Comparison of ENCODE assay signal across 9 cellular contexts in genomic region chr1:171644805-171645483, GRCh38. TPM values are rescaled to one million over a fixed set of nuclear protein-coding genes. Genes with fewer than 3 reads are reported as not detected.
DNase-seq lines count a peak whose midpoint lies in the region; ATAC-seq, FAIRE-seq and TF ChIP-seq lines count a peak whose summit lies in the region.
"Had no signal": no experiment of that assay in that cellular context is flagged by ENCODE, and none has a peak within 500 bp of the region (broad histone marks: within the 10 kb centered on the region; RNA-seq: fewer than 3 reads in every experiment).

No MANE protein-coding gene starts in this region.

- RAD21 ChIA-PET in GM12878 (lab: Charles Lee; ENCODE audit: unreplicated experiment) = interaction anchor here (0.6 to 3.8 kb wide), 31 partner anchors 11 to 357 kb away, joined by 3 to 22 read pairs (median 5); partner anchors contain the start of genes MYOCOS, PRRC2C and VAMP4

- H2AFZ ChIP-seq in DND-41 (ENCODE audit: low read depth, low read length) (peak overlapping the region; percentile 48; the same call in 1 of the 2 replicates), GM12878 (ENCODE audit: control insufficient read depth, low read depth, low read length) (no peak overlapping the region)

- ATAC-seq in DND-41 (ENCODE audit: insufficient read depth, low read depth) = peak; percentile 97
- peak; percentile 53 for ATAC-seq in HG02610 (IDR thresholded peaks at IDR 0.05; ENCODE audit: unreplicated experiment)
- ATAC-seq in GM12878 = peak; percentile 91
- no peak for ATAC-seq in HG03196 (IDR thresholded peaks at IDR 0.05; ENCODE audit: unreplicated experiment)

- H3K9me3 ChIP-seq in DND-41 (ENCODE audit: insufficient read depth, low read length, severe bottlenecking) = no peaks in the 10 kb centered on the region
- H3K9me3 ChIP-seq in GM12878 (replicated peaks; ENCODE audit: control insufficient read depth, insufficient read depth, low read length) = no peaks in the 10 kb centered on the region
- H3K9me3 ChIP-seq in skeletal muscle satellite cell (replicated peaks; ENCODE audit: low read length) = no peaks in the 10 kb centered on the region

- H3K4me2 ChIP-seq in DND-41 (ENCODE audit: insufficient read depth, low read length) (no peak overlapping the region), GM12878 (ENCODE audit: control insufficient read depth, insufficient read depth) (no peak overlapping the region), skeletal muscle satellite cell (ENCODE audit: low read length) (peak overlapping the region; percentile 61)

- H4K20me1 ChIP-seq in DND-41 (ENCODE audit: insufficient read depth, low read length) (no peaks in the 10 kb centered on the region), GM12878 (ENCODE audit: control insufficient read depth, insufficient read depth) (no peaks in the 10 kb centered on the region; the same call in 1 of the 2 replicates)

- H3K27ac ChIP-seq in DND-41 (ENCODE audit: low read length) (no peak overlapping the region), GM12878 (ENCODE audit: control insufficient read depth, insufficient read depth) (no peak overlapping the region)

- 6% methylated on average over 15 of the region's 15 CpGs for WGBS in GM12878 (ENCODE audit: insufficient coverage, insufficient replicate concordance, low lambda C conversion rate, missing lambda C conversion rate)

- H3K4me1 ChIP-seq in DND-41 (ENCODE audit: insufficient read depth, low read length) = peaks cover 8% of the 10 kb centered on the region
- no peaks in the 10 kb centered on the region for H3K4me1 ChIP-seq in GM12878 (ENCODE audit: control insufficient read depth, insufficient read depth, low read length)
- peaks cover 7% of the 10 kb centered on the region for H3K4me1 ChIP-seq in skeletal muscle satellite cell (ENCODE audit: control insufficient read depth, insufficient read depth, low read length)

- in situ Hi-C loops in GM12878 (cut with MboI) = loop anchor here (5.0 kb wide), 1 partner anchor 337 kb away; no protein-coding TSS in a partner anchor

- H3K9ac ChIP-seq in DND-41 (ENCODE audit: low read depth, low read length) (no peak overlapping the region), GM12878 (ENCODE audit: control insufficient read depth, insufficient read depth, low read length) (no peak overlapping the region), skeletal muscle satellite cell (ENCODE audit: low read depth, low read length) (no peak overlapping the region)

- peak; percentile 76 for FAIRE-seq in GM12878 (lab: Jason Lieb, UNC)
- FAIRE-seq: endometrium had no signal

- no TSS peak for BruUV-seq in GM12878 (replicated peaks; lab: Mats Ljungman, UMichigan)

- TF ChIP-seq EP300 in GM12878 (IDR thresholded peaks at IDR 0.05; ENCODE audit: borderline replicate concordance in 1 of 2, control insufficient read depth in 1 of 2, low read depth in 2 of 2, low read length in 2 of 2) = no peak

- H3K27me3 ChIP-seq in DND-41 (ENCODE audit: insufficient read depth, low read length, poor library complexity) (peaks cover 4% of the 10 kb centered on the region), GM12878 (replicated peaks in 1 of 2; ENCODE audit: control insufficient read depth in 2 of 2, insufficient read depth in 2 of 2, low read length in 1 of 2) (no peaks in the 10 kb centered on the region), skeletal muscle satellite cell (ENCODE audit: control insufficient read depth, insufficient read depth, low read length) (peaks cover 5% of the 10 kb centered on the region)

- CTCF ChIA-PET in GM12878 (lab: Yijun Ruan, JAX) = interaction anchor here (0.7 to 7.5 kb wide), 57 partner anchors 9 to 755 kb away, joined by 3 to 85 read pairs (median 5); partner anchors contain the start of genes METTL13, MYOC, MYOCOS and PRRC2C

- intact Hi-C loops in GM12878 (cut with micrococcal nuclease; ENCODE audit: unreplicated experiment) = loop anchor here (2.0 to 10.0 kb wide), 3 partner anchors 38 to 140 kb away; partner anchors contain the start of gene METTL13

- H3K79me2 ChIP-seq in DND-41 (ENCODE audit: insufficient read depth, low read length) = no peaks in the 10 kb centered on the region
- H3K79me2 ChIP-seq in GM12878 (ENCODE audit: control insufficient read depth, insufficient read depth, low read length) = no peaks in the 10 kb centered on the region

- H3K4me3 ChIP-seq in DND-41 (ENCODE audit: low read depth in 1 of 2, low read length in 2 of 2) = no peak overlapping the region
- H3K4me3 ChIP-seq in GM12878 = no peak overlapping the region
- no peak overlapping the region for H3K4me3 ChIP-seq in skeletal muscle satellite cell (ENCODE audit: low read length)

- POLR2A ChIA-PET in GM12878 (lab: Charles Lee) = interaction anchor here (0.8 to 2.1 kb wide), 5 partner anchors 10 to 160 kb away, joined by 3 to 8 read pairs (median 4); partner anchors contain the start of gene PRRC2C

- DNase-seq in DND-41 (peak; percentile 79), NCI-H2081 treated with DMSO at 0.1 percent for 48 hours (lab: John Stamatoyannopoulos, UW) (peak; percentile 71), T1000 (lab: John Stamatoyannopoulos, UW) (peak; percentile 4), GM12878 (ENCODE audit: low read depth, low spot score) (peak; percentile 49), iPS DF 4.7 (ENCODE audit: extremely low read depth, low spot score) (peak; percentile 94)

- TF ChIP-seq CTCF in DND-41 (IDR thresholded peaks at IDR 0.05; ENCODE audit: borderline replicate concordance, extremely low read depth, low read length, poor library complexity, severe bottlenecking) = peak; percentile 90
- TF ChIP-seq CTCF in GM12878 (IDR thresholded peaks at IDR 0.05 in 2 of 3, conservative IDR thresholded peaks at IDR 0.05 in 1 of 3; ENCODE audit: control insufficient read depth in 2 of 3, extremely low read depth in 1 of 3, insufficient read depth in 1 of 3, low read depth in 3 of 3, low read length in 3 of 3) = peak; percentile 66 to 82 (median 82)

- peak; percentile 70 for TF ChIP-seq RAD21 in GM12878 (IDR thresholded peaks at IDR 0.05; ENCODE audit: insufficient read depth, low read depth, low read length)

- H3K36me3 ChIP-seq in DND-41 (ENCODE audit: insufficient read depth, low read length) (no peaks in the 10 kb centered on the region), GM12878 (ENCODE audit: control insufficient read depth in 2 of 2, insufficient read depth in 2 of 2, low read length in 1 of 2) (no peaks in the 10 kb centered on the region), skeletal muscle satellite cell (ENCODE audit: insufficient read depth, low read length) (no peaks in the 10 kb centered on the region)

- SMC1A ChIA-PET in GM12878 (lab: Charles Lee; ENCODE audit: uncharacterized antibody, unreplicated experiment) = interaction anchor here (0.8 to 4.8 kb wide), 40 partner anchors 10 to 341 kb away, joined by 3 to 49 read pairs (median 6); partner anchors contain the start of genes MYOCOS, PRRC2C and VAMP4

- no peak for TF ChIP-seq POLR2A in GM12878 (IDR thresholded peaks at IDR 0.05; ENCODE audit: low read depth, low read length)

TF ChIP-seq in GM12878, 131 proteins besides CTCF, POLR2A, EP300 and RAD21 (continues in another document):
- TF ChIP-seq SREBF1 (IDR thresholded peaks at IDR 0.05; ENCODE audit: low read length) (no peak), SMC3 (IDR thresholded peaks at IDR 0.05; ENCODE audit: borderline replicate concordance, low read length) (peak; percentile 67), ATF3 (IDR thresholded peaks at IDR 0.05; ENCODE audit: borderline replicate concordance, extremely low read depth, low read depth, low read length) (no peak), CBX3 (IDR thresholded peaks at IDR 0.05; ENCODE audit: borderline replicate concordance, low read depth) (no peak)

RNA-seq across cellular contexts. Expression of gene MYOC, which starts 7.5 kb away (rescaled TPM):
- total RNA-seq in GM12878 (2013; cell fraction: nucleolus; rRNA removed) = not detected in 2 replicates
- not detected in 2 replicates for total RNA-seq in GM12878 (2014; rRNA removed)
- not detected in 2 replicates for total RNA-seq in GM12878 (2014; rRNA removed; fragmentation: Illumina TruSeq; extraction: Trizol)
- not detected in 2 replicates for total RNA-seq in GM12878 (2021)
- not detected for polyA plus RNA-seq in GM12878 (2011; ENCODE audit: low read depth)
- polyA plus RNA-seq in GM12878 (2011; rRNA removed) = 0.07 TPM in 1 of 2 replicates, not detected in the other
- polyA plus RNA-seq in GM12878 (2011; cell fraction: cytosol; rRNA removed) = 0.03 TPM in 1 of 2 replicates, not detected in the other
- not detected in 2 replicates for polyA plus RNA-seq in GM12878 (2011; cell fraction: nucleus; rRNA removed)
- not detected in 2 replicates for polyA plus RNA-seq in GM12878 (2012)
- polyA plus RNA-seq in GM12878 (2014; fragmentation: Illumina TruSeq; extraction: Trizol) = not detected in 2 replicates
- not detected for polyA plus RNA-seq in GM12878 (2014; fragmentation: Nextera tagmentation; extraction: Ambion mirVana)
- not detected in 2 replicates for polyA plus RNA-seq in GM12878 (2014; rRNA removed)
- not detected for polyA plus RNA-seq in GM12878 (2016; fragmentation: Nextera tagmentation; extraction: Ambion mirVana)
- 0.15 TPM in 1 of 2 replicates, not detected in the other for polyA minus RNA-seq in GM12878 (2011; rRNA and poly(A)+ RNA removed)
- not detected in 2 replicates for polyA minus RNA-seq in GM12878 (2011; cell fraction: cytosol; rRNA and poly(A)+ RNA removed)
- polyA minus RNA-seq in GM12878 (2011; cell fraction: nucleus; rRNA and poly(A)+ RNA removed) = not detected in 2 replicates
- total RNA-seq in skeletal muscle satellite cell (2012; rRNA removed) = not detected in 2 replicates

RNA-seq across cellular contexts. Expression of gene MYOCOS, which starts 22.9 kb away (rescaled TPM):
- total RNA-seq in GM12878 (2013; cell fraction: nucleolus; rRNA removed) = not detected in 2 replicates
- 0.11 and 0.23 TPM in 2 replicates for total RNA-seq in GM12878 (2014; rRNA removed)
- 0.18 TPM in 1 of 2 replicates, not detected in the other for total RNA-seq in GM12878 (2014; rRNA removed; fragmentation: Illumina TruSeq; extraction: Trizol)
- total RNA-seq in GM12878 (2021) = not detected in 2 replicates
- polyA plus RNA-seq in GM12878 (2011; ENCODE audit: low read depth) = not detected
- 0.14 and 0.26 TPM in 2 replicates for polyA plus RNA-seq in GM12878 (2011; rRNA removed)
- polyA plus RNA-seq in GM12878 (2011; cell fraction: cytosol; rRNA removed) = 0.18 TPM in 1 of 2 replicates, not detected in the other
- 0.13 and 0.15 TPM in 2 replicates for polyA plus RNA-seq in GM12878 (2011; cell fraction: nucleus; rRNA removed)
- polyA plus RNA-seq in GM12878 (2012) = not detected in 2 replicates
- not detected in 2 replicates for polyA plus RNA-seq in GM12878 (2014; fragmentation: Illumina TruSeq; extraction: Trizol)
- polyA plus RNA-seq in GM12878 (2014; fragmentation: Nextera tagmentation; extraction: Ambion mirVana) = under 1 TPM in 1 of 2 experiments, not detected in 1; 0.15 TPM
- not detected in 2 replicates for polyA plus RNA-seq in GM12878 (2014; rRNA removed)
- polyA plus RNA-seq in GM12878 (2016; fragmentation: Nextera tagmentation; extraction: Ambion mirVana) = under 1 TPM; 0.12 to 0.24 TPM
- 0.15 and 0.72 TPM in 2 replicates for polyA minus RNA-seq in GM12878 (2011; rRNA and poly(A)+ RNA removed)
- not detected in 2 replicates for polyA minus RNA-seq in GM12878 (2011; cell fraction: cytosol; rRNA and poly(A)+ RNA removed)
- polyA minus RNA-seq in GM12878 (2011; cell fraction: nucleus; rRNA and poly(A)+ RNA removed) = 0.48 and 0.86 TPM in 2 replicates
- 0.25 TPM in 1 of 2 replicates, not detected in the other for total RNA-seq in skeletal muscle satellite cell (2012; rRNA removed)

Comparison
In these comparisons a context has a peak if more than half of its experiments do, and no peak if none do; other contexts are left out.
1. DNase-seq: peak in every context shown above with its lines; median percentile 94 in iPS DF 4.7; 79 in DND-41; 71 in NCI-H2081 treated with DMSO at 0.1 percent for 48 hours; 49 in GM12878; 4 in T1000.